Comparison of ENCODE assay signal across 18 cellular contexts in the genomic region with DNA sequence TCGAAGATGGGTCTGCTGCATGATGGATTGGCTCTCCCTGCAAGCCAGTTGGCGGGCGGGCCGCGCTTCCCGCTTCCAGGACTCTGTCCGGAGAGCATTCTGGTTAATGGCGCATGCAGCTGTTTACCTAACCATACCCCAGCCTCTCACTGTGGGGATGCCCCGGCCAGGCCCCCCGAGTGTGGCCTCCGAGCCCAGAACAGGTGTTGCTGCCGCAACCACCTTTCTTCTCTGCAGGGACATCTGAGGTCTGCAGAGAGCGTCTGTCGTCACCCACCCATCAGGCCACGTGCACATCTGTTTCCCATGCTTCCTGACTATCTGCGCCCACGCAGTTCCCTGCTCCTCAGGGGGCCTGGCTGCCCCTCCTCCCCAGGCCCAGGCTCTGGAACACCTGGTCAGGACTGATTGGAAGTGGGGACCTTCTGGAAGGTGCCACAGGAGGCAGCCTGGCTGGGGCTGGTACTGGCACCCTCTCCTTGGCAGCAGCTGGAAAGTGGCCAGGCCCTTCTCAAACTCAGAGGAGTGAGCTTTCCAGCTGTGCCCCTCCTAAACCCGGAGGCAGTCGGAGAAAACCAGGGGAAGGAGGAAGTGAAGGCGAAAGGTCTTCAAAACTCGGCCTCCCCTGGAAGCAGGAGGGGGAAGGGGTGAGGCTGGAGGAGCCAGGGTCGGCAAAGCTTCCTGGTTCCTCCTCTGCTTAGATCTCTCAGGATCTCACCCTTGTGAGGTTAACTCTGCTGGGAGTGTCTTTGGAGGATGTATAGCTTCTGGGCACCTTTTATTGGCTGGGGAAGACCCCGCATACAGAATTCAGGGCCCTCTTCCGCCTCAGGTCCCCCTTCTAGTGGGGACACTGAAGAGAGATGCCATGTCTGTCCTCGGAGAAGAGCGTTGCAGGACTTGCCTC.
DNase-seq lines count a peak whose midpoint lies in the region; ATAC-seq and TF ChIP-seq lines count a peak whose summit lies in the region.
"Had no signal": no experiment of that assay in that cellular context is flagged by ENCODE, and none has a peak within 500 bp of the region (broad histone marks: within the 10 kb centered on the region; RNA-seq: fewer than 3 reads in every experiment).

No MANE protein-coding gene starts in this region.

- peaks cover 58% of the 10 kb centered on the region for H3K27me3 Mint-ChIP-seq in activated T-cell treated with anti-CD3 and anti-CD28 coated beads, Interleukin-2, amount 50 U/mL, for 4 hours (ENCODE audit: low read depth)

- peaks cover 0 to 46% (median 14%) of the 10 kb centered on the region in 11 experiments; a peak in 11 of 22 replicates for H4K20me1 ChIP-seq in BLaER1 treated with 17β-estradiol and CSF1 and Interleukin-3, amounts not matched to agents 10 nM and 100 nM
- H4K20me1 ChIP-seq in GM23248 (ENCODE audit: insufficient read depth), result no peaks in the 10 kb centered on the region

- peak overlapping the region in 1 of 2 experiments; percentile 58 for H3K18ac ChIP-seq in mesenchymal stem cell (ENCODE audit: low read depth in 1 of 2, low read length in 2 of 2)

- no peak for TF ChIP-seq CTCF in vagina (IDR thresholded peaks at IDR 0.05)

- no peak overlapping the region for H4K8ac ChIP-seq in mesenchymal stem cell (ENCODE audit: low read length)

- peaks cover 43 to 62% (median 60%) of the 10 kb centered on the region in 10 experiments for H3K4me1 ChIP-seq in BLaER1 treated with 17β-estradiol and CSF1 and Interleukin-3, amounts not matched to agents 10 nM and 100 nM
- peaks cover 43% of the 10 kb centered on the region for H3K4me1 ChIP-seq in GM23248 (ENCODE audit: insufficient read depth)
- H3K4me1 ChIP-seq in mesenchymal stem cell (ENCODE audit: control insufficient read depth, insufficient read depth, low read depth, low read length), result peaks cover 56% of the 10 kb centered on the region
- peaks cover 29% of the 10 kb centered on the region for H3K4me1 ChIP-seq in vagina

- DNase-seq in GM23248 (peak; percentile 56), UCSD-AML1 (lab: John Stamatoyannopoulos, UW; ENCODE audit: unreplicated experiment) (peak; percentile 40), mesenchymal stem cell (no peak), vagina (ENCODE audit: extremely low spot score in 2 of 2) (no peak), superior temporal gyrus (ENCODE audit: extremely low spot score) (no peak)
- DNase-seq in activated T-cell treated with anti-CD3 and anti-CD28 coated beads, Interleukin-2, amount 50 U/mL, for 4 hours, result no peak
- DNase-seq: activated CD4-positive, alpha-beta T cell treated with anti-CD3 and anti-CD28 coated beads for 48 hours; activated naive CD4-positive, alpha-beta T cell treated with anti-CD3 and anti-CD28 coated beads, Interleukin-2, amount 10 ng/mL, durations not matched to agents 7 days and 5 days; body of pancreas; esophagus squamous epithelium; heart right ventricle; islet precursor cell; NCI-H1105; retina; SHP77 treated with DMSO at 0.1 percent for 48 hours had no signal

- 68 to 70% methylated on average over 25 to 26 of the region's 26 CpGs for WGBS in GM23248 (ENCODE audit: low coverage in 1 of 2, low lambda C conversion rate in 2 of 2, missing lambda C conversion rate in 2 of 2), 2 experiments
- WGBS in mesenchymal stem cell, result 79% methylated on average over 26 of the region's 26 CpGs

- H3K4me1 Mint-ChIP-seq in activated T-cell treated with anti-CD3 and anti-CD28 coated beads, Interleukin-2, amount 50 U/mL, for 4 hours (ENCODE audit: low read depth), result no peaks in the 10 kb centered on the region
- H3K4me1 Mint-ChIP-seq: activated naive CD4-positive, alpha-beta T cell treated with anti-CD3 and anti-CD28 coated beads, Interleukin-2, amount 10 ng/mL, durations not matched to agents 7 days and 5 days had no signal

- H3K4ac ChIP-seq in mesenchymal stem cell (ENCODE audit: low read depth in 1 of 2, low read length in 2 of 2), result peak overlapping the region in 1 of 2 experiments; percentile 7

- H2AK5ac ChIP-seq in mesenchymal stem cell (ENCODE audit: low read length, severe bottlenecking), result peak overlapping the region; percentile 33

- H3K79me1 ChIP-seq in mesenchymal stem cell (replicated peaks; ENCODE audit: low read length, poor library complexity, severe bottlenecking), result peaks cover 36% of the 10 kb centered on the region

- H2BK15ac ChIP-seq in mesenchymal stem cell (ENCODE audit: low read depth, poor library complexity, severe bottlenecking), result no peak overlapping the region

- H3K9ac ChIP-seq in BLaER1 treated with 17β-estradiol and CSF1 and Interleukin-3, amounts not matched to agents 10 nM and 100 nM, result peak overlapping the region in 3 of 11 experiments; percentile 15 to 40 (median 38); a peak in 4 of 22 replicates
- H3K9ac ChIP-seq in GM23248 (peak overlapping the region; percentile 47; the same call in 1 of the 2 replicates), mesenchymal stem cell (ENCODE audit: low read length) (no peak overlapping the region)
- H3K9ac ChIP-seq: neural progenitor cell had no signal

- in situ Hi-C loops in GM23248 (cut with MboI), result no loop called here

- peaks cover 93% of the 10 kb centered on the region for H3K79me2 ChIP-seq in GM23248 (ENCODE audit: insufficient read depth)

- H3K27me3 ChIP-seq in BLaER1 treated with 17β-estradiol and CSF1 and Interleukin-3, amounts not matched to agents 10 nM and 100 nM, result peaks cover 7 to 20% (median 16%) of the 10 kb centered on the region in 11 experiments; a peak in 21 of 22 replicates
- H3K27me3 ChIP-seq in GM23248 (replicated peaks; ENCODE audit: insufficient read depth) (no peaks in the 10 kb centered on the region), mesenchymal stem cell (ENCODE audit: control insufficient read depth in 1 of 2, insufficient read depth in 1 of 2, low read length in 2 of 2) (no peaks in the 10 kb centered on the region), vagina (no peaks in the 10 kb centered on the region)
- H3K27me3 ChIP-seq: body of pancreas had no signal

- H3K4me3 ChIP-seq in BLaER1 treated with 17β-estradiol and CSF1 and Interleukin-3, amounts not matched to agents 10 nM and 100 nM, result no peak overlapping the region
- no peak overlapping the region for H3K4me3 ChIP-seq in GM23248
- no peak overlapping the region for H3K4me3 ChIP-seq in mesenchymal stem cell (ENCODE audit: insufficient read depth in 1 of 2, low read depth in 1 of 2, low read length in 2 of 2)
- H3K4me3 ChIP-seq in vagina, result no peak overlapping the region
- H3K4me3 ChIP-seq: body of pancreas, esophagus squamous epithelium, heart right ventricle, neural progenitor cell had no signal

- no peak overlapping the region for H3K4me3 Mint-ChIP-seq in activated T-cell treated with anti-CD3 and anti-CD28 coated beads, Interleukin-2, amount 50 U/mL, for 4 hours
- H3K4me3 Mint-ChIP-seq: activated naive CD4-positive, alpha-beta T cell treated with anti-CD3 and anti-CD28 coated beads, Interleukin-2, amount 10 ng/mL, durations not matched to agents 7 days and 5 days; neural progenitor cell had no signal

- ATAC-seq in activated T-cell treated with anti-CD3 and anti-CD28 coated beads, Interleukin-2, amount 50 U/mL, for 4 hours, result no peak
- ATAC-seq in HG02885 (IDR thresholded peaks at IDR 0.05; ENCODE audit: poor library complexity, unreplicated experiment), result no peak
- ATAC-seq: body of pancreas, heart right ventricle had no signal

- no peak overlapping the region for H2BK5ac ChIP-seq in mesenchymal stem cell (ENCODE audit: low read depth, low read length, poor library complexity, severe bottlenecking)

- no peaks in the 10 kb centered on the region for H3K36me3 Mint-ChIP-seq in activated T-cell treated with anti-CD3 and anti-CD28 coated beads, Interleukin-2, amount 50 U/mL, for 4 hours (ENCODE audit: insufficient read depth)
- H3K36me3 Mint-ChIP-seq: activated naive CD4-positive, alpha-beta T cell treated with anti-CD3 and anti-CD28 coated beads, Interleukin-2, amount 10 ng/mL, durations not matched to agents 7 days and 5 days had no signal

- peaks cover 0 to 5% (median 0%) of the 10 kb centered on the region in 11 experiments; a peak in 1 of 22 replicates for H3K9me3 ChIP-seq in BLaER1 treated with 17β-estradiol and CSF1 and Interleukin-3, amounts not matched to agents 10 nM and 100 nM (replicated peaks in 1 of 11)
- H3K9me3 ChIP-seq in GM23248 (ENCODE audit: low read depth), result no peaks in the 10 kb centered on the region
- no peaks in the 10 kb centered on the region for H3K9me3 ChIP-seq in mesenchymal stem cell (ENCODE audit: control insufficient read depth, low read length)
- no peaks in the 10 kb centered on the region for H3K9me3 ChIP-seq in vagina
- H3K9me3 ChIP-seq: body of pancreas, esophagus squamous epithelium, heart right ventricle had no signal

- H2AFZ ChIP-seq in GM23248 (no peak overlapping the region), mesenchymal stem cell (ENCODE audit: low read depth, low read length) (no peak overlapping the region)
- H2AFZ ChIP-seq: neural progenitor cell had no signal

- no peaks in the 10 kb centered on the region for H3K9me2 ChIP-seq in GM23248 (ENCODE audit: insufficient read depth)

- H3K9me3 Mint-ChIP-seq in activated T-cell treated with anti-CD3 and anti-CD28 coated beads, Interleukin-2, amount 50 U/mL, for 4 hours, result no peaks in the 10 kb centered on the region
- H3K9me3 Mint-ChIP-seq: activated naive CD4-positive, alpha-beta T cell treated with anti-CD3 and anti-CD28 coated beads, Interleukin-2, amount 10 ng/mL, durations not matched to agents 7 days and 5 days; neural progenitor cell had no signal

- peak overlapping the region in 6 of 11 experiments; percentile 1 to 57 (median 31); a peak in 6 of 22 replicates for H3K27ac ChIP-seq in BLaER1 treated with 17β-estradiol and CSF1 and Interleukin-3, amounts not matched to agents 10 nM and 100 nM
- H3K27ac ChIP-seq in GM23248, result no peak overlapping the region
- no peak overlapping the region for H3K27ac ChIP-seq in mesenchymal stem cell (ENCODE audit: low read length, poor library complexity, severe bottlenecking)
- H3K27ac ChIP-seq in vagina, result no peak overlapping the region
- H3K27ac ChIP-seq: body of pancreas, esophagus squamous epithelium, heart right ventricle, neural progenitor cell had no signal

- TF ChIP-seq POLR2A in vagina (IDR thresholded peaks at IDR 0.05), result no peak

- peak overlapping the region in 1 of 2 experiments; percentile 80 for H3K14ac ChIP-seq in mesenchymal stem cell (ENCODE audit: low read length in 2 of 2)

- H3K23ac ChIP-seq in mesenchymal stem cell (ENCODE audit: low read length in 2 of 2), result no peak overlapping the region

- no peak overlapping the region for H4K91ac ChIP-seq in mesenchymal stem cell (ENCODE audit: low read length)

- H3K36me3 ChIP-seq in BLaER1 treated with 17β-estradiol and CSF1 and Interleukin-3, amounts not matched to agents 10 nM and 100 nM, result no peaks in the 10 kb centered on the region
- no peaks in the 10 kb centered on the region for H3K36me3 ChIP-seq in GM23248 (ENCODE audit: low read depth)
- H3K36me3 ChIP-seq in mesenchymal stem cell (ENCODE audit: control insufficient read depth in 1 of 2, insufficient read depth in 2 of 2, low read depth in 1 of 2, low read length in 2 of 2), result peaks cover 5 to 30% of the 10 kb centered on the region in 2 experiments
- H3K36me3 ChIP-seq in vagina, result no peaks in the 10 kb centered on the region
- H3K36me3 ChIP-seq: esophagus squamous epithelium, heart right ventricle, neural progenitor cell had no signal

- H2BK120ac ChIP-seq in mesenchymal stem cell (ENCODE audit: low read depth, low read length), result no peak overlapping the region

- H3F3A ChIP-seq in GM23248 (ENCODE audit: insufficient read depth), result peaks cover 30% of the 10 kb centered on the region

- intact Hi-C loops in vagina (cut with DNase I), result no loop called here

- H2BK12ac ChIP-seq in mesenchymal stem cell (ENCODE audit: low read length in 2 of 2), result peak overlapping the region in 1 of 2 experiments; percentile 51

- H3K4me2 ChIP-seq in BLaER1 treated with 17β-estradiol and CSF1 and Interleukin-3, amounts not matched to agents 10 nM and 100 nM, result peak overlapping the region; percentile 73 to 99 (median 86)
- H3K4me2 ChIP-seq in GM23248 (ENCODE audit: unreplicated experiment) (no peak overlapping the region), mesenchymal stem cell (ENCODE audit: low read length, poor library complexity, severe bottlenecking) (no peak overlapping the region)
- H3K4me2 ChIP-seq: neural progenitor cell had no signal

Comparison
In these comparisons a context has a peak if more than half of its experiments do, and no peak if none do; other contexts are left out.
1. H3K27ac ChIP-seq: peak in BLaER1 treated with 17β-estradiol and CSF1 and Interleukin-3, amounts not matched to agents 10 nM and 100 nM (6 of 11); none in GM23248 (single experiment), mesenchymal stem cell (single experiment) and vagina (single experiment).
2. H3K4me2 ChIP-seq: peak in BLaER1 treated with 17β-estradiol and CSF1 and Interleukin-3, amounts not matched to agents 10 nM and 100 nM (11 of 11); none in GM23248 (single experiment) and mesenchymal stem cell (single experiment).
3. DNase-seq: peak in GM23248 (single experiment) and UCSD-AML1 (single experiment); none in mesenchymal stem cell (single experiment), activated T-cell treated with anti-CD3 and anti-CD28 coated beads, Interleukin-2, amount 50 U/mL, for 4 hours (single experiment), vagina (0 of 2) and superior temporal gyrus (single experiment).